Comparison of ENCODE assay signal across 8 cellular contexts in genomic region chr11:64688534-64688982, GRCh38. TPM values are rescaled to one million over a fixed set of nuclear protein-coding genes. Genes with fewer than 3 reads are reported as not detected.
DNase-seq lines count a peak whose midpoint lies in the region; ATAC-seq, FAIRE-seq and TF ChIP-seq lines count a peak whose summit lies in the region.

No MANE protein-coding gene starts in this region.

- H3K18ac ChIP-seq in mesendoderm (ENCODE audit: low read length): no peak overlapping the region

- H3K27me3 ChIP-seq in HUES6 (ENCODE audit: control insufficient read depth, insufficient read depth, low read length) (peaks cover 51% of the 10 kb centered on the region), mesendoderm (ENCODE audit: insufficient read depth, low read length, poor library complexity) (no peaks in the 10 kb centered on the region)

- H3K4me1 ChIP-seq in HUES6 (ENCODE audit: control insufficient read depth, insufficient read depth, low read length) (peaks cover 4% of the 10 kb centered on the region; the same call in 1 of the 2 replicates), mesendoderm (ENCODE audit: control insufficient read depth, low read depth, low read length) (no peaks in the 10 kb centered on the region)

- no peak overlapping the region for H2BK5ac ChIP-seq in mesendoderm (ENCODE audit: low read length)

- no peaks in the 10 kb centered on the region for H3K36me3 Mint-ChIP-seq in effector memory CD8-positive, alpha-beta T cell (ENCODE audit: insufficient read depth)

- H3K4ac ChIP-seq in mesendoderm (ENCODE audit: low read depth, low read length): no peak overlapping the region

- no peaks in the 10 kb centered on the region for H3K79me1 ChIP-seq in mesendoderm (ENCODE audit: low read length)

- peaks cover 30 to 31% of the 10 kb centered on the region in 2 donors for H3K27me3 Mint-ChIP-seq in effector memory CD8-positive, alpha-beta T cell

- H3K4me3 Mint-ChIP-seq in effector memory CD8-positive, alpha-beta T cell: peak overlapping the region; percentile 24 to 53

- peak overlapping the region; percentile 45 for H3K4me2 ChIP-seq in mesendoderm (ENCODE audit: low read length)

- ATAC-seq in effector memory CD8-positive, alpha-beta T cell (replicated peaks): peak; percentile 99

- H3K4me1 Mint-ChIP-seq in effector memory CD8-positive, alpha-beta T cell (ENCODE audit: low read depth in 2 of 2): peaks cover 10 to 17% of the 10 kb centered on the region in 2 donors

- H3K27ac Mint-ChIP-seq in effector memory CD8-positive, alpha-beta T cell: peak overlapping the region; percentile 12 to 56

- peak overlapping the region; percentile 38 for H3K4me3 ChIP-seq in AG09309 (ENCODE audit: control insufficient read depth, low read depth, low read length)
- H3K4me3 ChIP-seq in HUES6 (ENCODE audit: low read depth, low read length): peak overlapping the region; percentile 88
- peak overlapping the region; percentile 26 for H3K4me3 ChIP-seq in mesendoderm (ENCODE audit: low read length)

- no peak overlapping the region for H4K8ac ChIP-seq in mesendoderm (ENCODE audit: low read depth, low read length)

- H3K36me3 ChIP-seq in HUES6 (ENCODE audit: control insufficient read depth, insufficient read depth, low read length) (no peaks in the 10 kb centered on the region), mesendoderm (ENCODE audit: control insufficient read depth, insufficient read depth, low read length) (no peaks in the 10 kb centered on the region)

- no peaks in the 10 kb centered on the region for H3K9me3 ChIP-seq in HUES6 (ENCODE audit: control insufficient read depth, insufficient read depth, low read depth, low read length)

- no peaks in the 10 kb centered on the region for H3K9me3 Mint-ChIP-seq in effector memory CD8-positive, alpha-beta T cell

- no peak overlapping the region for H4K5ac ChIP-seq in mesendoderm (ENCODE audit: low read length)

- H3K79me2 ChIP-seq in mesendoderm (ENCODE audit: control insufficient read depth, insufficient read depth, low read length): no peaks in the 10 kb centered on the region

- FAIRE-seq in GM19239 (lab: Jason Lieb, UNC): peak; percentile 99

- DNase-seq in AG09309 (ENCODE audit: low read depth) (no peak), GM19239 (ENCODE audit: insufficient read length, low spot score) (peak; percentile 90), NOMO-1 treated with DMSO at 0.1 percent for 48 hours (lab: John Stamatoyannopoulos, UW; ENCODE audit: unreplicated experiment) (peak; percentile 90), mesendoderm (peak; percentile 95)
- peak; percentile 77 to 84 for DNase-seq in activated CD8-positive, alpha-beta memory T cell treated with anti-CD3 and anti-CD28 coated beads for 4 hours (ENCODE audit: low read depth in 2 of 2)
- peak; percentile 90 to 92 (median 91) for DNase-seq in effector memory CD8-positive, alpha-beta T cell
- DNase-seq in stimulated activated CD8-positive, alpha-beta memory T cell treated with anti-CD3 and anti-CD28 coated beads, Interleukin-12 subunit alpha, Interleukin-12 subunit beta, amount 100 ng/mL, for 24 hours (ENCODE audit: extremely low read depth): peak; percentile 74

- no peak overlapping the region for H2AK5ac ChIP-seq in mesendoderm (ENCODE audit: low read length)

- no peak overlapping the region for H3K23ac ChIP-seq in mesendoderm (ENCODE audit: low read length)

- peak; percentile 94 for TF ChIP-seq CTCF in AG09309 (IDR thresholded peaks at IDR 0.05; ENCODE audit: control insufficient read depth, insufficient read depth, low read depth, low read length, missing control alignments)

- H3K27ac ChIP-seq in HUES6 (ENCODE audit: low read depth, low read length) (no peak overlapping the region), mesendoderm (ENCODE audit: low read depth, low read length) (no peak overlapping the region)

- no CpG with 5 or more reads among the region's 13 CpGs for WGBS in mesendoderm (ENCODE audit: extremely low coverage, insufficient coverage, low lambda C conversion rate)

- peak overlapping the region; percentile 85 for H3K56ac ChIP-seq in mesendoderm (ENCODE audit: low read length)

- no peak overlapping the region for H2BK15ac ChIP-seq in mesendoderm (replicated peaks; ENCODE audit: low read depth)

- H2BK120ac ChIP-seq in mesendoderm (ENCODE audit: low read depth, low read length): no peak overlapping the region

- H3K9ac ChIP-seq in HUES6 (ENCODE audit: low read length) (peak overlapping the region; percentile 48), mesendoderm (ENCODE audit: low read length) (peak overlapping the region; percentile 62)

RNA-seq across cellular contexts. Expression of gene NRXN2, which starts 34.4 kb away (rescaled TPM):
- 0.39 TPM for polyA plus RNA-seq in mesendoderm (2013, experiment 1 of 2)
- 0.74 TPM for polyA plus RNA-seq in mesendoderm (2013, experiment 2 of 2)

RNA-seq across cellular contexts. Expression of gene RASGRP2, which starts 55.4 kb away (rescaled TPM):
- polyA plus RNA-seq in mesendoderm (2013, experiment 1 of 2): 1.0 TPM
- polyA plus RNA-seq in mesendoderm (2013, experiment 2 of 2): 1.3 TPM

Comparison
In these comparisons a context has a peak if more than half of its experiments do, and no peak if none do; other contexts are left out.
1. H3K4me3 ChIP-seq: peak in every context shown above with its lines; median percentile 88 in HUES6; 38 in AG09309; 26 in mesendoderm.